ENCODE assay signal across 9 cellular contexts in genomic region chr16:30355954-30356308, GRCh38. TPM values are rescaled to one million over a fixed set of nuclear protein-coding genes. Genes with fewer than 3 reads are reported as not detected.
DNase-seq lines count a peak whose midpoint lies in the region; ATAC-seq and TF ChIP-seq lines count a peak whose summit lies in the region.
"Had no signal": no experiment of that assay in that cellular context is flagged by ENCODE, and none has a peak within 500 bp of the region (broad histone marks: within the 10 kb centered on the region; RNA-seq: fewer than 3 reads in every experiment).

No MANE protein-coding gene starts in this region.

- H3K27me3 Mint-ChIP-seq in activated CD4-positive, alpha-beta T cell treated with anti-CD3 and anti-CD28 coated beads, Interleukin-2, amount 10 ng/mL, durations not matched to agents 7 days and 5 days, result no peaks in the 10 kb centered on the region
- H3K27me3 Mint-ChIP-seq in activated naive CD8-positive, alpha-beta T cell treated with anti-CD3 and anti-CD28 coated beads for 36 hours, result no peaks in the 10 kb centered on the region

- peak overlapping the region; percentile 91 for H3K4me3 Mint-ChIP-seq in activated CD4-positive, alpha-beta T cell treated with anti-CD3 and anti-CD28 coated beads, Interleukin-2, amount 10 ng/mL, durations not matched to agents 7 days and 5 days
- H3K4me3 Mint-ChIP-seq in activated naive CD8-positive, alpha-beta T cell treated with anti-CD3 and anti-CD28 coated beads for 36 hours, result peak overlapping the region; percentile 91

- no peaks in the 10 kb centered on the region for H3K9me3 ChIP-seq in testis

- H3K36me3 Mint-ChIP-seq in activated CD4-positive, alpha-beta T cell treated with anti-CD3 and anti-CD28 coated beads, Interleukin-2, amount 10 ng/mL, durations not matched to agents 7 days and 5 days (ENCODE audit: low read depth), result peaks cover 46% of the 10 kb centered on the region
- peaks cover 19% of the 10 kb centered on the region for H3K36me3 Mint-ChIP-seq in activated naive CD8-positive, alpha-beta T cell treated with anti-CD3 and anti-CD28 coated beads for 36 hours

- no peak for ATAC-seq in HG03378 (IDR thresholded peaks at IDR 0.05; ENCODE audit: unreplicated experiment)

- no peak for DNase-seq in activated CD4-positive, alpha-beta T cell treated with anti-CD3 and anti-CD28 coated beads, Interleukin-2, amount 10 ng/mL, durations not matched to agents 7 days and 5 days
- DNase-seq in activated CD4-positive, alpha-beta T cell treated with anti-CD3 and anti-CD28 coated beads, Interleukin-2, amount 50 U/mL, for 48 hours, result no peak
- no peak for DNase-seq in activated naive CD8-positive, alpha-beta T cell treated with anti-CD3 and anti-CD28 coated beads for 36 hours
- DNase-seq in kidney epithelial cell (ENCODE audit: low read depth) (no peak), testis (no peak), OCI-M2 (lab: John Stamatoyannopoulos, UW; ENCODE audit: unreplicated experiment) (no peak), NCI-H226 (no peak)

- peak overlapping the region; percentile 85 to 91 for H3K27ac ChIP-seq in testis

- POLR2A ChIA-PET in activated CD4-positive, alpha-beta T cell treated with anti-CD3 and anti-CD28 coated beads, Interleukin-2, amount 10 ng/mL, durations not matched to agents 7 days and 5 days (lab: Charles Lee), result interaction anchor here (0.5 kb wide), 1 partner anchor 17 kb away, joined by 5 read pairs; no protein-coding TSS in a partner anchor

- peaks cover 5% of the 10 kb centered on the region for H3K36me3 ChIP-seq in kidney epithelial cell (ENCODE audit: control insufficient read depth, insufficient read depth, low read length)
- H3K36me3 ChIP-seq in testis (ENCODE audit: low read depth, missing control alignments), result no peaks in the 10 kb centered on the region

- peak overlapping the region; percentile 92 for H3K27ac Mint-ChIP-seq in activated CD4-positive, alpha-beta T cell treated with anti-CD3 and anti-CD28 coated beads, Interleukin-2, amount 10 ng/mL, durations not matched to agents 7 days and 5 days
- H3K27ac Mint-ChIP-seq in activated naive CD8-positive, alpha-beta T cell treated with anti-CD3 and anti-CD28 coated beads for 36 hours, result peak overlapping the region; percentile 92

- intact Hi-C loops in testis (cut with DNase I; ENCODE audit: low total_unique reads), result no loop called here

- H3K4me1 Mint-ChIP-seq in activated CD4-positive, alpha-beta T cell treated with anti-CD3 and anti-CD28 coated beads, Interleukin-2, amount 10 ng/mL, durations not matched to agents 7 days and 5 days, result peaks cover 44% of the 10 kb centered on the region
- peaks cover 34% of the 10 kb centered on the region for H3K4me1 Mint-ChIP-seq in activated naive CD8-positive, alpha-beta T cell treated with anti-CD3 and anti-CD28 coated beads for 36 hours

- WGBS in testis, 2 donors, result 32 to 35% methylated on average over 7 of the region's 7 CpGs

- H3K4me3 ChIP-seq in kidney epithelial cell (ENCODE audit: low read depth, low read length), result peak overlapping the region; percentile 84
- H3K4me3 ChIP-seq in testis, result peak overlapping the region; percentile 87 to 98

- H3K9me3 Mint-ChIP-seq in activated CD4-positive, alpha-beta T cell treated with anti-CD3 and anti-CD28 coated beads, Interleukin-2, amount 10 ng/mL, durations not matched to agents 7 days and 5 days, result no peaks in the 10 kb centered on the region
- no peaks in the 10 kb centered on the region for H3K9me3 Mint-ChIP-seq in activated naive CD8-positive, alpha-beta T cell treated with anti-CD3 and anti-CD28 coated beads for 36 hours

- peaks cover 37% of the 10 kb centered on the region for H3K4me1 ChIP-seq in testis

- CTCF ChIA-PET in activated CD4-positive, alpha-beta T cell treated with anti-CD3 and anti-CD28 coated beads, Interleukin-2, amount 10 ng/mL, durations not matched to agents 7 days and 5 days (lab: Charles Lee), result interaction anchor here (1.0 to 1.6 kb wide), 2 partner anchors 11 to 15 kb away, joined by 3 to 6 read pairs; no protein-coding TSS in a partner anchor

- no peak for TF ChIP-seq POLR2A in testis (IDR thresholded peaks at IDR 0.05)

- TF ChIP-seq CTCF in kidney epithelial cell (IDR thresholded peaks at IDR 0.05; ENCODE audit: insufficient read depth, low read length, poor library complexity, severe bottlenecking) (no peak), testis (IDR thresholded peaks at IDR 0.05) (no peak)

- H3K27me3 ChIP-seq in kidney epithelial cell (ENCODE audit: control insufficient read depth, insufficient read depth, low read length), result no peaks in the 10 kb centered on the region
- H3K27me3 ChIP-seq in testis, result no peaks in the 10 kb centered on the region

RNA-seq across cellular contexts. Expression of gene CD2BP2, which starts 0.8 kb away (rescaled TPM):
- total RNA-seq in activated CD4-positive, alpha-beta T cell treated with anti-CD3 and anti-CD28 coated beads, Interleukin-2, amount 10 ng/mL, durations not matched to agents 7 days and 5 days, result 10 to 100 TPM; 51.8 to 65.0 TPM
- 10 to 100 TPM; 60.7 to 66.8 TPM for total RNA-seq in activated naive CD8-positive, alpha-beta T cell treated with anti-CD3 and anti-CD28 coated beads for 36 hours
- total RNA-seq in kidney epithelial cell (82.1 and 107 TPM in 2 replicates), testis (10 to 100 TPM; 32.8 to 39.5 TPM)
- polyA plus RNA-seq in testis (ENCODE audit: insufficient read depth, low read depth, low replicate concordance), result 52.5 TPM

RNA-seq across cellular contexts. Expression of gene TBC1D10B, which starts 14.4 kb away (rescaled TPM):
- total RNA-seq in activated CD4-positive, alpha-beta T cell treated with anti-CD3 and anti-CD28 coated beads, Interleukin-2, amount 10 ng/mL, durations not matched to agents 7 days and 5 days, result 10 to 100 TPM; 63.9 to 69.9 TPM
- total RNA-seq in activated naive CD8-positive, alpha-beta T cell treated with anti-CD3 and anti-CD28 coated beads for 36 hours, result 10 to 100 TPM; 43.2 to 45.7 TPM
- total RNA-seq in kidney epithelial cell (47.0 and 51.9 TPM in 2 replicates), testis (10 to 100 TPM; 60.5 to 64.0 TPM)
- 86.2 TPM for polyA plus RNA-seq in testis (ENCODE audit: insufficient read depth, low read depth, low replicate concordance)

RNA-seq across cellular contexts. Expression of gene MYL11, which starts 18.7 kb away (rescaled TPM):
- total RNA-seq in activated CD4-positive, alpha-beta T cell treated with anti-CD3 and anti-CD28 coated beads, Interleukin-2, amount 10 ng/mL, durations not matched to agents 7 days and 5 days, result not detected
- total RNA-seq in activated naive CD8-positive, alpha-beta T cell treated with anti-CD3 and anti-CD28 coated beads for 36 hours, result 1 to 10 TPM; 1.2 to 1.5 TPM
- total RNA-seq in kidney epithelial cell (not detected in 2 replicates), testis (1 to 10 TPM; 2.5 to 4.2 TPM)
- 18.5 TPM for polyA plus RNA-seq in testis (ENCODE audit: insufficient read depth, low read depth, low replicate concordance)
- total RNA-seq: Daoy had no signal

RNA-seq across cellular contexts. Expression of gene SEPTIN1, which starts 26.4 kb away (rescaled TPM):
- total RNA-seq in activated CD4-positive, alpha-beta T cell treated with anti-CD3 and anti-CD28 coated beads, Interleukin-2, amount 10 ng/mL, durations not matched to agents 7 days and 5 days, result 100 to 1,000 TPM; 383 to 413 TPM
- total RNA-seq in activated naive CD8-positive, alpha-beta T cell treated with anti-CD3 and anti-CD28 coated beads for 36 hours, result 100 to 1,000 TPM; 162 to 163 TPM
- 0.38 and 0.62 TPM in 2 replicates for total RNA-seq in kidney epithelial cell
- 1 to 10 TPM in 1 of 2 donors, under 1 TPM in 1; 0.63 to 2.4 TPM for total RNA-seq in testis
- polyA plus RNA-seq in testis (ENCODE audit: insufficient read depth, low read depth, low replicate concordance), result 3.9 TPM
- total RNA-seq: Daoy had no signal

RNA-seq across cellular contexts. Expression of gene ZNF48, which starts 39.3 kb away (rescaled TPM):
- 10 to 100 TPM; 13.7 to 13.9 TPM for total RNA-seq in activated CD4-positive, alpha-beta T cell treated with anti-CD3 and anti-CD28 coated beads, Interleukin-2, amount 10 ng/mL, durations not matched to agents 7 days and 5 days
- total RNA-seq in activated naive CD8-positive, alpha-beta T cell treated with anti-CD3 and anti-CD28 coated beads for 36 hours, result 10 to 100 TPM in 1 of 2 experiments, 1 to 10 TPM in 1; 9.5 to 10.2 TPM
- 24.4 and 27.4 TPM in 2 replicates for total RNA-seq in kidney epithelial cell
- 1 to 10 TPM; 6.5 to 9.0 TPM for total RNA-seq in testis
- polyA plus RNA-seq in testis (ENCODE audit: insufficient read depth, low read depth, low replicate concordance), result 6.3 TPM
